8 cellular contexts compared by ENCODE assay signal in genomic region chr6:146857960-146858308, GRCh38.
DNase-seq lines count a peak whose midpoint lies in the region; ATAC-seq and TF ChIP-seq lines count a peak whose summit lies in the region.

No MANE protein-coding gene starts in this region.

- no peak for DNase-seq in activated naive CD8-positive, alpha-beta T cell treated with anti-CD3 and anti-CD28 coated beads, Interleukin-2, amount 50 U/mL, for 24 hours
- no peak for DNase-seq in WERI-Rb-1
- peak; percentile 40 for DNase-seq in iPS DF 19.7 (ENCODE audit: low read depth, low spot score)
- no peak for DNase-seq in stimulated activated naive B cell treated with anti-CD40 and anti-IgM and Interleukin-4, amounts not matched to agents 10 μg/mL and 1 μg/mL and 100 μg/mL, for 72 hours
- DNase-seq in mesenteric fat pad (ENCODE audit: low spot score): no peak
- no peak for DNase-seq in NCI-H226

- H3K9me3 Mint-ChIP-seq in activated naive CD8-positive, alpha-beta T cell (ENCODE audit: low read depth): peaks cover 4% of the 10 kb centered on the region
- H3K9me3 Mint-ChIP-seq in activated naive CD8-positive, alpha-beta T cell treated with anti-CD3 and anti-CD28 coated beads, Interleukin-2, amount 50 U/mL, for 24 hours: peaks cover 5% of the 10 kb centered on the region
- H3K9me3 Mint-ChIP-seq in stimulated activated naive B cell treated with anti-CD40 and anti-IgM and Interleukin-4, amounts not matched to agents 10 μg/mL and 1 μg/mL and 100 μg/mL, for 72 hours: peaks cover 0 to under 1% of the 10 kb centered on the region in 2 donors

- H3K9me3 ChIP-seq in WERI-Rb-1 (ENCODE audit: severe bottlenecking): no peaks in the 10 kb centered on the region

- TF ChIP-seq CTCF in WERI-Rb-1 (IDR thresholded peaks at IDR 0.05; ENCODE audit: low read depth, low read length): no peak

- H3K27ac Mint-ChIP-seq in activated naive CD8-positive, alpha-beta T cell: no peak overlapping the region
- no peak overlapping the region for H3K27ac Mint-ChIP-seq in activated naive CD8-positive, alpha-beta T cell treated with anti-CD3 and anti-CD28 coated beads, Interleukin-2, amount 50 U/mL, for 24 hours
- no peak overlapping the region for H3K27ac Mint-ChIP-seq in stimulated activated naive B cell treated with anti-CD40 and anti-IgM and Interleukin-4, amounts not matched to agents 10 μg/mL and 1 μg/mL and 100 μg/mL, for 72 hours

- no peaks in the 10 kb centered on the region for H3K27me3 ChIP-seq in WERI-Rb-1 (ENCODE audit: insufficient read depth, low read depth, severe bottlenecking)

- H3K4me1 Mint-ChIP-seq in activated naive CD8-positive, alpha-beta T cell (ENCODE audit: low read depth): peaks cover 6% of the 10 kb centered on the region
- peaks cover 39% of the 10 kb centered on the region for H3K4me1 Mint-ChIP-seq in activated naive CD8-positive, alpha-beta T cell treated with anti-CD3 and anti-CD28 coated beads, Interleukin-2, amount 50 U/mL, for 24 hours
- H3K4me1 Mint-ChIP-seq in stimulated activated naive B cell treated with anti-CD40 and anti-IgM and Interleukin-4, amounts not matched to agents 10 μg/mL and 1 μg/mL and 100 μg/mL, for 72 hours: peaks cover 4 to 10% of the 10 kb centered on the region in 2 donors

- no peak for ATAC-seq in activated naive CD8-positive, alpha-beta T cell treated with anti-CD3 and anti-CD28 coated beads, Interleukin-2, amount 50 U/mL, for 24 hours
- peak; percentile 20 for ATAC-seq in HG03175 (IDR thresholded peaks at IDR 0.05; ENCODE audit: unreplicated experiment)
- ATAC-seq in stimulated activated naive B cell treated with anti-CD40 and anti-IgM and Interleukin-4, amounts not matched to agents 10 μg/mL and 1 μg/mL and 100 μg/mL, for 72 hours (replicated peaks): no peak

- peak overlapping the region; percentile 49 for H3K4me3 Mint-ChIP-seq in activated naive CD8-positive, alpha-beta T cell
- no peak overlapping the region for H3K4me3 Mint-ChIP-seq in activated naive CD8-positive, alpha-beta T cell treated with anti-CD3 and anti-CD28 coated beads, Interleukin-2, amount 50 U/mL, for 24 hours
- H3K4me3 Mint-ChIP-seq in stimulated activated naive B cell treated with anti-CD40 and anti-IgM and Interleukin-4, amounts not matched to agents 10 μg/mL and 1 μg/mL and 100 μg/mL, for 72 hours: peak overlapping the region; percentile 62 to 72

- H3K27me3 Mint-ChIP-seq in activated naive CD8-positive, alpha-beta T cell: peaks cover 1% of the 10 kb centered on the region
- H3K27me3 Mint-ChIP-seq in activated naive CD8-positive, alpha-beta T cell treated with anti-CD3 and anti-CD28 coated beads, Interleukin-2, amount 50 U/mL, for 24 hours: peaks cover 3% of the 10 kb centered on the region
- peaks cover 0 to 1% of the 10 kb centered on the region in 2 donors for H3K27me3 Mint-ChIP-seq in stimulated activated naive B cell treated with anti-CD40 and anti-IgM and Interleukin-4, amounts not matched to agents 10 μg/mL and 1 μg/mL and 100 μg/mL, for 72 hours

- H3K36me3 ChIP-seq in WERI-Rb-1: no peaks in the 10 kb centered on the region

- no peaks in the 10 kb centered on the region for H3K36me3 Mint-ChIP-seq in activated naive CD8-positive, alpha-beta T cell
- H3K36me3 Mint-ChIP-seq in activated naive CD8-positive, alpha-beta T cell treated with anti-CD3 and anti-CD28 coated beads, Interleukin-2, amount 50 U/mL, for 24 hours (ENCODE audit: low read depth): peaks cover 3% of the 10 kb centered on the region
- H3K36me3 Mint-ChIP-seq in stimulated activated naive B cell treated with anti-CD40 and anti-IgM and Interleukin-4, amounts not matched to agents 10 μg/mL and 1 μg/mL and 100 μg/mL, for 72 hours: no peaks in the 10 kb centered on the region

- peak overlapping the region; percentile 18; the same call in 1 of the 2 replicates for H3K4me3 ChIP-seq in WERI-Rb-1 (ENCODE audit: low read depth, low read length)

- no peak overlapping the region for H3K27ac ChIP-seq in WERI-Rb-1
